In genomic region chr17:16623282-16623681, GRCh38 we compare ENCODE assay signal across 2 cellular contexts.
TF ChIP-seq lines count a peak whose summit lies in the region.

No MANE protein-coding gene starts in this region.

TF ChIP-seq in HEK293, 187 proteins besides CTCF, POLR2A, EP300 and RAD21:
- TF ChIP-seq TRIM28 (IDR thresholded peaks at IDR 0.05; ENCODE audit: borderline replicate concordance, low read length) (peak; percentile 3; the same call in 1 of the 2 replicates), KLF1 (tag by site-specific recombination; IDR thresholded peaks at IDR 0.05) (no peak), SP3 (tag by site-specific recombination; IDR thresholded peaks at IDR 0.05) (no peak), ZNF175 (tag by site-specific recombination; IDR thresholded peaks at IDR 0.05) (no peak), ZNF121 (tag by site-specific recombination; IDR thresholded peaks at IDR 0.05) (no peak), ZNF654 (tag by site-specific recombination; IDR thresholded peaks at IDR 0.05; ENCODE audit: low read depth) (no peak), ZBTB1 (tag by site-specific recombination; IDR thresholded peaks at IDR 0.05) (no peak), ZNF292 (tag by site-specific recombination; IDR thresholded peaks at IDR 0.05; ENCODE audit: borderline replicate concordance, low read depth) (no peak), ZNF560 (tag by site-specific recombination; IDR thresholded peaks at IDR 0.05; ENCODE audit: borderline replicate concordance) (no peak), ZNF426 (tag by site-specific recombination; IDR thresholded peaks at IDR 0.05) (no peak), SETDB1 (IDR thresholded peaks at IDR 0.05; ENCODE audit: insufficient read length, low read length) (peak; percentile 13), ZNF274 (IDR thresholded peaks at IDR 0.05; ENCODE audit: low read length) (no peak; the same call in 1 of the 2 replicates), ZNF274 (tag by site-specific recombination; IDR thresholded peaks at IDR 0.05; ENCODE audit: borderline replicate concordance) (peak; percentile 56; the same call in 1 of the 2 replicates), HOXC10 (CRISPR knock-in tag; IDR thresholded peaks at IDR 0.05) (no peak), ZFP41 (tag by site-specific recombination; IDR thresholded peaks at IDR 0.05; ENCODE audit: borderline replicate concordance) (no peak), ZNF155 (tag by site-specific recombination; IDR thresholded peaks at IDR 0.05) (no peak), SP7 (tag by site-specific recombination; IDR thresholded peaks at IDR 0.05) (no peak), PBX3 (CRISPR knock-in tag; IDR thresholded peaks at IDR 0.05) (no peak)
- TF ChIP-seq, protein P1, sequence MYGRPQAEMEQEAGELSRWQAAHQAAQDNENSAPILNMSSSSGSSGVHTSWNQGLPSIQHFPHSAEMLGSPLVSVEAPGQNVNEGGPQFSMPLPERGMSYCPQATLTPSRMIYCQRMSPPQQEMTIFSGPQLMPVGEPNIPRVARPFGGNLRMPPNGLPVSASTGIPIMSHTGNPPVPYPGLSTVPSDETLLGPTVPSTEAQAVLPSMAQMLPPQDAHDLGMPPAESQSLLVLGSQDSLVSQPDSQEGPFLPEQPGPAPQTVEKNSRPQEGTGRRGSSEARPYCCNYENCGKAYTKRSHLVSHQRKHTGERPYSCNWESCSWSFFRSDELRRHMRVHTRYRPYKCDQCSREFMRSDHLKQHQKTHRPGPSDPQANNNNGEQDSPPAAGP (tag by site-specific recombination; IDR thresholded peaks at IDR 0.05), result no peak

TF ChIP-seq in K562, 482 proteins besides CTCF, POLR2A, EP300 and RAD21:
- TF ChIP-seq FOSL1 (tag; conservative IDR thresholded peaks at IDR 0.05) (no peak), ZNF274 (IDR thresholded peaks at IDR 0.05; ENCODE audit: borderline replicate concordance, low read depth, low read length) (peak; percentile 9; the same call in 1 of the 2 replicates), GATAD2A (IDR thresholded peaks at IDR 0.05) (no peak)
